In the genomic region with DNA sequence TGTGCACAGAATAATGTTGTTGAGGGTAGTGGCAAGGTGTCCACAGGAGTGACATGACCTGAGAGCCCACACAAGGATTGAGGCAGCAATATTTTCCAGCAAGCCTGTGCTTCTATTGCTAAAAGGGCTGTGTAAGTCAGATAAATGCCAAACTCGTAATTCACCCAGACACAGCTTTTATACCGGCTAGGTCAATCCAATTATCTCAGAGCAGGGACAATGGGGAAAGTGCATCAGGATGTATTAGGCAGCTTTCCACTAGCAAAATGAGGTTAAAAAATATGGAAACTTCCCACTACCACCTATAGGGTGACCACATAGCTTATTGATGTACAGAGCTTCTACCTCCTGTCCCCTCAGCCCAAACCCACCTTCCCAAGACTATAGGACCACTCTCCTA, we compare ENCODE assay signal across 25 cellular contexts. TPM values are rescaled to one million over a fixed set of nuclear protein-coding genes. Genes with fewer than 3 reads are reported as not detected.
"Had no signal": no experiment of that assay in that cellular context is flagged by ENCODE, and none has a peak within 500 bp of the region (broad histone marks: within the 10 kb centered on the region; RNA-seq: fewer than 3 reads in every experiment).

No MANE protein-coding gene starts in this region.

- H3K27ac ChIP-seq: brain microvascular endothelial cell, PC-9, RWPE1 had no signal

- H3K36me3 ChIP-seq: brain microvascular endothelial cell had no signal

- H3K27me3 ChIP-seq: brain microvascular endothelial cell had no signal

- DNase-seq: activated CD4-positive, alpha-beta memory T cell treated with anti-CD3 and anti-CD28 coated beads for 36 hours; activated CD4-positive, alpha-beta T cell treated with anti-CD3 and anti-CD28 coated beads for 36 hours; activated CD4-positive, alpha-beta T cell treated with anti-CD3 and anti-CD28 coated beads, Interleukin-2, amount 10 ng/mL, durations not matched to agents 7 days and 5 days; activated CD8-positive, alpha-beta memory T cell treated with anti-CD3 and anti-CD28 coated beads, Interleukin-2, amount 50 U/mL, for 4 hours; activated effector memory CD4-positive, alpha-beta T cell treated with Interleukin-2 at 50 U/mL for 16 hours; activated naive CD4-positive, alpha-beta T cell treated with anti-CD3 and anti-CD28 coated beads, Interleukin-2, amount 10 ng/mL, durations not matched to agents 7 days and 5 days; activated naive CD8-positive, alpha-beta T cell treated with anti-CD3 and anti-CD28 coated beads for 36 hours; activated T-cell treated with anti-CD3 and anti-CD28 coated beads for 4 hours; activated T-cell treated with anti-CD3 and anti-CD28 coated beads, Interleukin-2, amount 50 U/mL, for 4 hours; amniotic stem cell; aorta; brain microvascular endothelial cell; central memory CD4-positive, alpha-beta T cell; Karpas-422; KBM-7; NCI-H1105; NCI-H1417 treated with DMSO at 0.1 percent for 48 hours; NCI-H1930; NCI-H2081 treated with DMSO at 0.1 percent for 48 hours; NCI-H510A; NCI-H526; NCI-H774; PC-9; SIG-M5 had no signal

- H3K4me2 ChIP-seq: PC-9 had no signal

- H3K4me3 ChIP-seq: PC-9 had no signal

RNA-seq across cellular contexts. Expression of a gene that starts 34.8 kb away (rescaled TPM):
- polyA plus RNA-seq: aorta had no signal
